ENCODE assay signal across 8 cellular contexts in the genomic region with DNA sequence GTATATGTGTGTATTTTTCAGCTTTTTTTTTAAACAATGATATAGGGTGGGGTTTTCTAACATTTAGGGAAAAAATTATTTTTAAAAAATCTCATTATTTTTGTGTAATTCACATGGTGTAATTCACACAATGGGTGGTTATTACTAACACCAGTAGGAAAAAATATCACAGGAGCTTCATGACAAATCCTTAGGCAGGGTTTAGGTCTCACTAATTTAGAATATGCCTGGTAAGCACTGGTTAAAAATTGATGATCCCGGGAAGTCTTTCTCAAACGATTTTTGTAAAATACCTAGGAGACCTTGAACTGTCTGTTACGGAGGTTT. TPM values are rescaled to one million over a fixed set of nuclear protein-coding genes. Genes with fewer than 3 reads are reported as not detected.
DNase-seq lines count a peak whose midpoint lies in the region; ATAC-seq and TF ChIP-seq lines count a peak whose summit lies in the region.

No MANE protein-coding gene starts in this region.

- no peaks in the 10 kb centered on the region for H3K27me3 Mint-ChIP-seq in CD4-positive, alpha-beta T cell
- H3K27me3 Mint-ChIP-seq in neural progenitor cell (ENCODE audit: insufficient read depth, low read depth), result peaks cover 2% of the 10 kb centered on the region

- H3K27ac Mint-ChIP-seq in CD4-positive, alpha-beta T cell, result peak overlapping the region; percentile 92
- peak overlapping the region; percentile 99 for H3K27ac Mint-ChIP-seq in neural progenitor cell

- H3K79me2 ChIP-seq in neural progenitor cell (ENCODE audit: low read depth), result no peaks in the 10 kb centered on the region

- H3K4me3 ChIP-seq in HUES48 (ENCODE audit: low read depth, low read length), result peak overlapping the region; percentile 59
- peak overlapping the region; percentile 65 for H3K4me3 ChIP-seq in coronary artery
- peak overlapping the region; percentile 50 for H3K4me3 ChIP-seq in neural progenitor cell

- H2AFZ ChIP-seq in neural progenitor cell (replicated peaks), result peak overlapping the region; percentile 86

- H3K9ac ChIP-seq in HUES48 (ENCODE audit: low read depth, low read length), result peak overlapping the region; percentile 77
- no peak overlapping the region for H3K9ac ChIP-seq in neural progenitor cell

- H3K9me3 Mint-ChIP-seq in CD4-positive, alpha-beta T cell, result no peaks in the 10 kb centered on the region
- no peaks in the 10 kb centered on the region for H3K9me3 Mint-ChIP-seq in neural progenitor cell

- H3K4me1 ChIP-seq in HUES48 (ENCODE audit: control insufficient read depth, insufficient read depth, low read length) (peaks cover 35% of the 10 kb centered on the region), neural progenitor cell (peaks cover 22% of the 10 kb centered on the region)

- TF ChIP-seq CTCF in CD4-positive, alpha-beta T cell (IDR thresholded peaks at IDR 0.05), result no peak
- TF ChIP-seq CTCF in coronary artery (IDR thresholded peaks at IDR 0.05), result no peak
- no peak for TF ChIP-seq CTCF in neural progenitor cell (IDR thresholded peaks at IDR 0.05)

- DNase-seq in CD4-positive, alpha-beta T cell, result no peak
- DNase-seq in coronary artery (ENCODE audit: low spot score), result no peak
- no peak for DNase-seq in neural progenitor cell (ENCODE audit: low spot score)
- no peak for DNase-seq in NCI-H446 (lab: John Stamatoyannopoulos, UW)
- DNase-seq in NOMO-1 treated with dmso at 0.1 percent for 144 hours (lab: John Stamatoyannopoulos, UW; ENCODE audit: unreplicated experiment), result no peak
- no peak for DNase-seq in erythroblast (lab: John Stamatoyannopoulos, UW)

- H3K4me3 Mint-ChIP-seq in CD4-positive, alpha-beta T cell, result peak overlapping the region; percentile 82
- peak overlapping the region; percentile 79 for H3K4me3 Mint-ChIP-seq in neural progenitor cell

- no peaks in the 10 kb centered on the region for H3K9me3 ChIP-seq in CD4-positive, alpha-beta T cell (ENCODE audit: control insufficient read depth, low read length)
- H3K9me3 ChIP-seq in HUES48 (ENCODE audit: control insufficient read depth, insufficient read depth, low read length) (no peaks in the 10 kb centered on the region), neural progenitor cell (ENCODE audit: low read depth) (no peaks in the 10 kb centered on the region)

- H3K36me3 ChIP-seq in HUES48 (ENCODE audit: control insufficient read depth, insufficient read depth, low read length), result no peaks in the 10 kb centered on the region
- no peaks in the 10 kb centered on the region for H3K36me3 ChIP-seq in neural progenitor cell

- H3K27ac ChIP-seq in CD4-positive, alpha-beta T cell (ENCODE audit: low read depth, low read length), result peak overlapping the region; percentile 8
- H3K27ac ChIP-seq in HUES48 (ENCODE audit: low read depth, low read length), result peak overlapping the region; percentile 93
- H3K27ac ChIP-seq in coronary artery, result peak overlapping the region; percentile 85 to 87
- no peak overlapping the region for H3K27ac ChIP-seq in neural progenitor cell

- peaks cover 37% of the 10 kb centered on the region for H3K4me1 Mint-ChIP-seq in CD4-positive, alpha-beta T cell (ENCODE audit: low read depth)
- peaks cover 33% of the 10 kb centered on the region for H3K4me1 Mint-ChIP-seq in neural progenitor cell

- peak overlapping the region; percentile 85 for H3K4me2 ChIP-seq in neural progenitor cell

- H3K36me3 Mint-ChIP-seq in CD4-positive, alpha-beta T cell (ENCODE audit: low read depth), result no peaks in the 10 kb centered on the region
- H3K36me3 Mint-ChIP-seq in neural progenitor cell, result no peaks in the 10 kb centered on the region

- H4K20me1 ChIP-seq in neural progenitor cell (ENCODE audit: low read depth), result no peaks in the 10 kb centered on the region

- intact Hi-C loops in CD4-positive, alpha-beta T cell (cut with DNase I, micrococcal nuclease), result loop anchor here (2.0 to 5.0 kb wide), 4 partner anchors 14 to 46 kb away; no protein-coding TSS in a partner anchor

- no peaks in the 10 kb centered on the region for H3K27me3 ChIP-seq in CD4-positive, alpha-beta T cell (ENCODE audit: control insufficient read depth, insufficient read depth, low read length)
- H3K27me3 ChIP-seq in HUES48 (ENCODE audit: control insufficient read depth, insufficient read depth, low read length), result no peaks in the 10 kb centered on the region
- H3K27me3 ChIP-seq in neural progenitor cell, result no peaks in the 10 kb centered on the region

- no peak for TF ChIP-seq POLR2A in erythroblast (IDR thresholded peaks at IDR 0.05; ENCODE audit: low read length)

- CTCF ChIA-PET in CD4-positive, alpha-beta T cell (lab: Charles Lee), result interaction anchor here (0.9 to 2.7 kb wide), 5 partner anchors 8 to 293 kb away, joined by 3 to 13 read pairs (median 5); no protein-coding TSS in a partner anchor

- peaks cover 30% of the 10 kb centered on the region for H3F3A ChIP-seq in neural progenitor cell (ENCODE audit: low read depth)

- POLR2A ChIA-PET in CD4-positive, alpha-beta T cell (lab: Charles Lee), result interaction anchor here (0.8 to 7.4 kb wide), 15 partner anchors 13 to 249 kb away, joined by 3 to 88 read pairs (median 6); a partner anchor contains a TSS

- ATAC-seq in CD4-positive, alpha-beta T cell (ENCODE audit: poor library complexity), result peak; percentile 23
- no peak for ATAC-seq in HG03159 (IDR thresholded peaks at IDR 0.05; ENCODE audit: unreplicated experiment)

RNA-seq across cellular contexts. Expression of a gene that starts 29.5 kb away (rescaled TPM):
- 10 to 100 TPM; 83.5 to 87.4 TPM for total RNA-seq in CD4-positive, alpha-beta T cell
- total RNA-seq in neural progenitor cell (ENCODE audit: low replicate concordance), result 76.3 and 84.4 TPM in 2 replicates
